28 cellular contexts compared by ENCODE assay signal in the genomic region with DNA sequence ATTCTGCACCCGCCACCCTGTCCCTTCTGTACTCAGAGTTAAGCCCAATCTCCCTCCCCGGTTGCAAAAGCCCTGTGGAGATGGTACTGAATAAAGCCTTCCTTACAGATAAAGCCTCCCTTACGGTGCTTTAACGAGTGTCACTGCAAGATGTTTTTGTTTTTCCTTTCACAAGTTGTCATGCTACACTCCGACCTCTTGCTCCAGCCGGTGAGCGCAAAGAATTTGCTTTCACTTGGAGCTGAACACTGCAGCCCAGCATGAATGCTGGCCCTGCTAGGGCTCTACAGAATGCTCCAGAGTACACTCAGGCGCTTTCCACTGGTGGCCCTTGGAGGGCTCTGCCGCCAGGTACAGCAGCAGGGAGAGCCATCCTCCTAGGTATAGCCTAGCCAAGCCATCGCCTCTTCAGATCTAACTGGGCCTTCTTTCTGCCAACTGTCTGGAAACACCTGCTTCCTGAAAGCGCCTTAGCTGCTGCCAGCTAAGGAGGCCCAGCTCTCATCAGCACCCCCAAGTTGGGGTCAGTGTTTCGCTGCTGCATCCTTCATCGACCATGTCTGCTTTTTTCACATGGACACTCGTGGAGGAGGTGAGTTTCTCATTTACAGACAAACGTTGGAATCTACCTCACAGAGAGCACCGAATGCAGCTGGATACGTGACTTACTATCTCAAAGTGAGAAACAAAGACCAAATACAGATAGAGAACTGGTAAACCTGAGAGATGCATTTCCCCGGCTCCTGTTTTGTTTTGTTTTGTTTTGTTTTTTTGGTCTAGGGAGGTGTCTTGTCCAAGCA. TPM values are rescaled to one million over a fixed set of nuclear protein-coding genes. Genes with fewer than 3 reads are reported as not detected.
DNase-seq lines count a peak whose midpoint lies in the region; ATAC-seq, FAIRE-seq and TF ChIP-seq lines count a peak whose summit lies in the region.
"Had no signal": no experiment of that assay in that cellular context is flagged by ENCODE, and none has a peak within 500 bp of the region (broad histone marks: within the 10 kb centered on the region; RNA-seq: fewer than 3 reads in every experiment).

No MANE protein-coding gene starts in this region.

- TF ChIP-seq EP300 in K562 (IDR thresholded peaks at IDR 0.05; ENCODE audit: low read length) = no peak

- H3K9me3 ChIP-seq in K562 (replicated peaks; ENCODE audit: control insufficient read depth, insufficient read depth, low read depth, low read length) (no peaks in the 10 kb centered on the region), body of pancreas (no peaks in the 10 kb centered on the region)
- H3K9me3 ChIP-seq: ascending aorta, lower lobe of right lung, psoas muscle had no signal

- H3K27ac Mint-ChIP-seq in HFFc6 (peak overlapping the region; percentile 7; the same call in 1 of the 2 replicates), nephron progenitor cell (peak overlapping the region; percentile 73)
- H3K27ac Mint-ChIP-seq in activated CD8-positive, alpha-beta memory T cell treated with anti-CD3 and anti-CD28 coated beads, Interleukin-2, amount 10 ng/mL, durations not matched to agents 7 days and 5 days = no peak overlapping the region
- H3K27ac Mint-ChIP-seq: activated naive CD4-positive, alpha-beta T cell treated with anti-CD3 and anti-CD28 coated beads, Interleukin-2, amount 50 U/mL, for 24 hours; activated T-helper 1 cell treated with anti-CD3 and anti-CD28 coated beads, Interleukin-12 subunit alpha, Interleukin-12 subunit beta, Interleukin-2, Interleukin-4 antibody, amounts not matched to agents 30 ng/mL and 10 ng/mL and 1 ng/mL, durations not matched to agents 14 hours and 24 hours and 36 hours; CD4-positive, alpha-beta T cell; stimulated activated effector memory CD8-positive, alpha-beta T cell treated with anti-CD3 and anti-CD28 coated beads, Interleukin-12 subunit alpha, Interleukin-12 subunit beta, amount 100 ng/mL, for 72 hours; T-cell had no signal

- peak; percentile 14 for DNase-seq in Caki2 (ENCODE audit: low read depth)
- DNase-seq in HFFc6 = no peak
- no peak for DNase-seq in K562 (ENCODE audit: extremely low read depth in 1 of 4, low spot score in 3 of 4)
- DNase-seq in nephron progenitor cell = no peak
- no peak for DNase-seq in amygdala (lab: John Stamatoyannopoulos, UW)
- no peak for DNase-seq in body of pancreas
- no peak for DNase-seq in activated CD8-positive, alpha-beta memory T cell treated with anti-CD3 and anti-CD28 coated beads, Interleukin-2, amount 10 ng/mL, durations not matched to agents 7 days and 5 days
- DNase-seq: activated CD4-positive, alpha-beta T cell treated with anti-CD3 and anti-CD28 coated beads for 48 hours; CD4-positive, alpha-beta T cell; central memory CD4-positive, alpha-beta T cell; hypothalamus; lower lobe of right lung; NCI-H226; NCI-H774; psoas muscle; stimulated activated CD4-positive, alpha-beta T cell treated with anti-CD3 and anti-CD28 coated beads, Interleukin-1b, Interleukin-23, amount 100 ng/mL, for 48 hours; T-cell had no signal

- CTCF ChIA-PET in K562 (lab: Yijun Ruan, JAX; ENCODE audit: low intra/inter-chr PET ratio) = no interaction called here
- CTCF ChIA-PET in activated CD8-positive, alpha-beta memory T cell treated with anti-CD3 and anti-CD28 coated beads, Interleukin-2, amount 10 ng/mL, durations not matched to agents 7 days and 5 days (lab: Charles Lee) = interaction anchor here (0.5 to 3.6 kb wide), 3 partner anchors 13 to 82 kb away, joined by 3 to 19 read pairs (median 4); a partner anchor contains a TSS

- H3K27ac ChIP-seq in K562 (ENCODE audit: extremely low read depth, low read depth, low read length) = no peak overlapping the region
- no peak overlapping the region for H3K27ac ChIP-seq in body of pancreas
- H3K27ac ChIP-seq: ascending aorta, foreskin keratinocyte, KMS-11, lower lobe of right lung, psoas muscle, skin epidermis had no signal

- H4K20me1 ChIP-seq in K562 (replicated peaks; ENCODE audit: control insufficient read depth, insufficient read depth, low read length) = peaks cover 7% of the 10 kb centered on the region; the same call in 1 of the 2 replicates

- in situ Hi-C loops in Caki2 (cut with HindIII; ENCODE audit: low pct_unique_long_range_greater_than_20kb, low sequenced_read_pairs) = no loop called here
- in situ Hi-C loops in K562 (cut with MboI) = no loop called here

- H3K79me2 ChIP-seq in K562 (ENCODE audit: control insufficient read depth, insufficient read depth, low read length) = no peaks in the 10 kb centered on the region

- no peaks in the 10 kb centered on the region for H3K9me1 ChIP-seq in K562 (ENCODE audit: control insufficient read depth, insufficient read depth, low read length)

- POLR2A ChIA-PET in K562 (lab: Yijun Ruan, JAX) = no interaction called here

- intact Hi-C loops in K562 (cut with micrococcal nuclease) (loop anchor here (10.0 kb wide), 1 partner anchor 366 kb away; no protein-coding TSS in a partner anchor), body of pancreas (cut with DNase I) (no loop called here)

- H3K9me3 Mint-ChIP-seq in HFFc6 (no peaks in the 10 kb centered on the region), nephron progenitor cell (no peaks in the 10 kb centered on the region)
- no peaks in the 10 kb centered on the region for H3K9me3 Mint-ChIP-seq in activated CD8-positive, alpha-beta memory T cell treated with anti-CD3 and anti-CD28 coated beads, Interleukin-2, amount 10 ng/mL, durations not matched to agents 7 days and 5 days (ENCODE audit: low read depth)
- H3K9me3 Mint-ChIP-seq: activated naive CD4-positive, alpha-beta T cell treated with anti-CD3 and anti-CD28 coated beads, Interleukin-2, amount 50 U/mL, for 24 hours; activated T-helper 1 cell treated with anti-CD3 and anti-CD28 coated beads, Interleukin-12 subunit alpha, Interleukin-12 subunit beta, Interleukin-2, Interleukin-4 antibody, amounts not matched to agents 30 ng/mL and 10 ng/mL and 1 ng/mL, durations not matched to agents 14 hours and 24 hours and 36 hours; CD4-positive, alpha-beta T cell; stimulated activated effector memory CD8-positive, alpha-beta T cell treated with anti-CD3 and anti-CD28 coated beads, Interleukin-12 subunit alpha, Interleukin-12 subunit beta, amount 100 ng/mL, for 72 hours had no signal

- H3K9ac ChIP-seq in K562 (ENCODE audit: insufficient read depth in 1 of 2, low read depth in 2 of 2, low read length in 2 of 2) = no peak overlapping the region
- H3K9ac ChIP-seq: KMS-11 had no signal

- H3K4me2 ChIP-seq in K562 (ENCODE audit: insufficient read depth, low read length) = no peak overlapping the region
- H3K4me2 ChIP-seq: KMS-11 had no signal

- no peak for FAIRE-seq in K562 (lab: Jason Lieb, UNC)
- FAIRE-seq: GM18507, TTC549 had no signal

- H3K4me3 Mint-ChIP-seq in HFFc6 (no peak overlapping the region), nephron progenitor cell (no peak overlapping the region)
- H3K4me3 Mint-ChIP-seq in activated CD8-positive, alpha-beta memory T cell treated with anti-CD3 and anti-CD28 coated beads, Interleukin-2, amount 10 ng/mL, durations not matched to agents 7 days and 5 days = no peak overlapping the region
- H3K4me3 Mint-ChIP-seq: activated naive CD4-positive, alpha-beta T cell treated with anti-CD3 and anti-CD28 coated beads, Interleukin-2, amount 50 U/mL, for 24 hours; activated T-helper 1 cell treated with anti-CD3 and anti-CD28 coated beads, Interleukin-12 subunit alpha, Interleukin-12 subunit beta, Interleukin-2, Interleukin-4 antibody, amounts not matched to agents 30 ng/mL and 10 ng/mL and 1 ng/mL, durations not matched to agents 14 hours and 24 hours and 36 hours; CD4-positive, alpha-beta T cell; stimulated activated effector memory CD8-positive, alpha-beta T cell treated with anti-CD3 and anti-CD28 coated beads, Interleukin-12 subunit alpha, Interleukin-12 subunit beta, amount 100 ng/mL, for 72 hours; T-cell had no signal

- H3K4me1 ChIP-seq in K562 (replicated peaks in 1 of 2; ENCODE audit: control insufficient read depth in 2 of 2, insufficient read depth in 2 of 2, low read length in 2 of 2) (no peaks in the 10 kb centered on the region), body of pancreas (no peaks in the 10 kb centered on the region)
- H3K4me1 ChIP-seq: ascending aorta, lower lobe of right lung, psoas muscle had no signal

- no peaks in the 10 kb centered on the region for H3K27me3 Mint-ChIP-seq in HFFc6 (ENCODE audit: insufficient read depth)
- peaks cover 15% of the 10 kb centered on the region for H3K27me3 Mint-ChIP-seq in nephron progenitor cell (ENCODE audit: low read depth, poor library complexity)
- peaks cover 72% of the 10 kb centered on the region for H3K27me3 Mint-ChIP-seq in activated CD8-positive, alpha-beta memory T cell treated with anti-CD3 and anti-CD28 coated beads, Interleukin-2, amount 10 ng/mL, durations not matched to agents 7 days and 5 days

- TF ChIP-seq CTCF in HFFc6 (IDR thresholded peaks at IDR 0.05) (no peak), K562 (IDR thresholded peaks at IDR 0.05 in 2 of 3, conservative IDR thresholded peaks at IDR 0.05 in 1 of 3; ENCODE audit: insufficient read depth in 2 of 3, low read depth in 1 of 3, low read length in 3 of 3) (no peak), nephron progenitor cell (IDR thresholded peaks at IDR 0.05) (no peak), body of pancreas (IDR thresholded peaks at IDR 0.05) (no peak)

- ATAC-seq in K562 = peak; percentile 27; the same call in 1 of the 3 replicates
- no peak for ATAC-seq in body of pancreas
- ATAC-seq in GM18858 (IDR thresholded peaks at IDR 0.05; ENCODE audit: unreplicated experiment) = no peak
- ATAC-seq in activated CD8-positive, alpha-beta memory T cell treated with anti-CD3 and anti-CD28 coated beads, Interleukin-2, amount 10 ng/mL, durations not matched to agents 7 days and 5 days = no peak
- ATAC-seq: foreskin keratinocyte; psoas muscle; stimulated activated effector memory CD8-positive, alpha-beta T cell treated with anti-CD3 and anti-CD28 coated beads, Interleukin-12 subunit alpha, Interleukin-12 subunit beta, amount 100 ng/mL, for 72 hours; T-cell had no signal

- WGBS in K562 (ENCODE audit: insufficient coverage, low coverage, missing lambda C conversion rate) = 0% methylated on average over 18 of the region's 18 CpGs
- WGBS in body of pancreas, 2 donors = 62 to 75% methylated on average over 18 of the region's 18 CpGs

- BruUV-seq in K562 (replicated peaks; lab: Mats Ljungman, UMichigan) = no TSS peak

- H3K36me3 Mint-ChIP-seq in HFFc6 (ENCODE audit: low read depth) (peaks cover 18% of the 10 kb centered on the region; the same call in 1 of the 2 replicates), nephron progenitor cell (ENCODE audit: low read depth) (no peaks in the 10 kb centered on the region)
- no peaks in the 10 kb centered on the region for H3K36me3 Mint-ChIP-seq in activated CD8-positive, alpha-beta memory T cell treated with anti-CD3 and anti-CD28 coated beads, Interleukin-2, amount 10 ng/mL, durations not matched to agents 7 days and 5 days
- H3K36me3 Mint-ChIP-seq: stimulated activated effector memory CD8-positive, alpha-beta T cell treated with anti-CD3 and anti-CD28 coated beads, Interleukin-12 subunit alpha, Interleukin-12 subunit beta, amount 100 ng/mL, for 72 hours had no signal

- no peak for TF ChIP-seq RAD21 in K562 (CRISPR knock-in tag; conservative IDR thresholded peaks at IDR 0.05 in 1 of 2, IDR thresholded peaks at IDR 0.05 in 1 of 2)

- H3K27me3 ChIP-seq in K562 (ENCODE audit: control insufficient read depth in 2 of 2, insufficient read depth in 2 of 2, low read length in 2 of 2) = peaks cover 34 to 62% of the 10 kb centered on the region in 2 experiments
- H3K27me3 ChIP-seq in body of pancreas = no peaks in the 10 kb centered on the region
- H3K27me3 ChIP-seq: ascending aorta, foreskin keratinocyte had no signal

- no peak for TF ChIP-seq POLR2A in K562 (conservative IDR thresholded peaks at IDR 0.05)
- TF ChIP-seq POLR2A in body of pancreas (IDR thresholded peaks at IDR 0.05) = no peak

- H3K4me1 Mint-ChIP-seq in HFFc6 (ENCODE audit: low read depth) (peaks cover 32% of the 10 kb centered on the region), nephron progenitor cell (peaks cover 36% of the 10 kb centered on the region)
- H3K4me1 Mint-ChIP-seq in activated CD8-positive, alpha-beta memory T cell treated with anti-CD3 and anti-CD28 coated beads, Interleukin-2, amount 10 ng/mL, durations not matched to agents 7 days and 5 days = peaks cover 16% of the 10 kb centered on the region
- H3K4me1 Mint-ChIP-seq: activated naive CD4-positive, alpha-beta T cell treated with anti-CD3 and anti-CD28 coated beads, Interleukin-2, amount 50 U/mL, for 24 hours had no signal

- H3K4me3 ChIP-seq in K562 = no peak overlapping the region
- H3K4me3 ChIP-seq in body of pancreas = no peak overlapping the region
- H3K4me3 ChIP-seq: ascending aorta, lower lobe of right lung, psoas muscle, skin epidermis had no signal

- H3K36me3 ChIP-seq in K562 (ENCODE audit: control insufficient read depth, insufficient read depth, low read length) (no peaks in the 10 kb centered on the region), body of pancreas (replicated peaks in 1 of 2; ENCODE audit: insufficient read depth in 1 of 2, low read depth in 2 of 2) (no peaks in the 10 kb centered on the region)
- H3K36me3 ChIP-seq: ascending aorta, lower lobe of right lung had no signal

- no peak overlapping the region for H2AFZ ChIP-seq in K562 (ENCODE audit: low read depth, low read length)

RNA-seq across cellular contexts. Expression of a gene that starts 13.4 kb away (rescaled TPM):
- total RNA-seq in Caki2 (2014; rRNA removed; shearing (Covaris generic); ENCODE audit: low replicate concordance) = 3.7 and 5.2 TPM in 2 replicates
- total RNA-seq in HFFc6 (2021; fragmentation: NEBNext Ultra II Directional; extraction: Animal tissue kit (Norgen Biotek cat#: 25700)) = not detected
- not detected in 2 replicates for total RNA-seq in K562 (2011; cell fraction: chromatin; rRNA removed; ENCODE audit: low replicate concordance)
- not detected in 2 replicates for total RNA-seq in K562 (2011; cell fraction: nucleolus; rRNA removed)
- total RNA-seq in K562 (2011; cell fraction: nucleoplasm; rRNA removed) = not detected in 2 replicates
- total RNA-seq in K562 (2014; rRNA removed) (not detected in 2 replicates), K562 (2014; rRNA removed; fragmentation: Illumina TruSeq; extraction: Trizol) (not detected in 2 replicates), K562 (2015; rRNA removed; fragmentation: Illumina TruSeq; extraction: Trizol) (not detected in 2 replicates), K562 (2021) (not detected in 2 replicates), body of pancreas (not detected)
- polyA plus RNA-seq in K562 (2011; rRNA removed) (not detected in 2 replicates), K562 (2014; fragmentation: Illumina TruSeq; extraction: Trizol) (not detected in 2 replicates), K562 (2014; fragmentation: Nextera tagmentation; extraction: Ambion mirVana) (not detected), K562 (2014; rRNA removed) (not detected in 2 replicates)
- not detected in 2 replicates for polyA plus RNA-seq in K562 (2011; cell fraction: cytosol; rRNA removed)
- not detected in 2 replicates for polyA plus RNA-seq in K562 (2011; cell fraction: nucleus; rRNA removed)
- polyA plus RNA-seq in K562 (2012) = not detected in 2 replicates
- not detected in 2 replicates for polyA minus RNA-seq in K562 (2011; rRNA and poly(A)+ RNA removed)
- not detected in 2 replicates for polyA minus RNA-seq in K562 (2011; cell fraction: cytosol; rRNA and poly(A)+ RNA removed)
- polyA minus RNA-seq in K562 (2011; cell fraction: nucleus; rRNA and poly(A)+ RNA removed) = 0.13 TPM in 1 of 2 replicates, not detected in the other
- total RNA-seq in activated CD8-positive, alpha-beta memory T cell treated with anti-CD3 and anti-CD28 coated beads, Interleukin-2, amount 10 ng/mL, durations not matched to agents 7 days and 5 days = not detected
- total RNA-seq: activated T-helper 1 cell treated with anti-CD3 and anti-CD28 coated beads, Interleukin-12 subunit alpha, Interleukin-12 subunit beta, Interleukin-2, Interleukin-4 antibody, amounts not matched to agents 30 ng/mL and 10 ng/mL and 1 ng/mL, durations not matched to agents 14 hours and 24 hours and 36 hours; ascending aorta; epithelial cell of proximal tubule; lower lobe of right lung had no signal
